In the genomic region with DNA sequence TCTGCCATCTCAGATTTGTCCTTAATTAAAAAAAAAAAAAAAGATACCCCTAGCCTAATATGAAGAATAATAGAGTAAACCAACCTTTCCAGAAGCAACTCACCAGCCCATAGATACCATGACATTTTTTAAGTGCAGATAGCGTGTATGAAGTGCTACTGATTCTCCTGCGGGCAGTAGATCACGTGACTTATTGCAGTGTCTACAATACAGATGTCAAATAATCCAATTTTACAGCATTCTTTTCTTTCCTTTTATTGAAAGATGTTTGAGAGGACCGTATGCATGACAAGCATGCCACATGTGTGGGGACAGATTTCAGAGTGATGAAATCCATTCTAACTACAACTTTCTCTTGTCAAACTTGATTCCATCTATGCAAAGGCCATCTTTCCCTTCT, we compare ENCODE assay signal across 2 cellular contexts.
A peak's percentile ranks its signal among the peaks of the same experiment; 100 is the strongest.
TF ChIP-seq lines count a peak whose summit lies in the region.

No MANE protein-coding gene starts in this region.

TF ChIP-seq in GM12878, 131 proteins besides CTCF, POLR2A, EP300 and RAD21 (continued from another document):
- TF ChIP-seq ZBTB11 (CRISPR knock-in tag; IDR thresholded peaks at IDR 0.05), result peak; percentile 20; the same call in 1 of the 2 replicates

TF ChIP-seq in neural cell, 6 proteins besides CTCF, POLR2A, EP300 and RAD21 (continued from another document):
- TF ChIP-seq REST (IDR thresholded peaks at IDR 0.05; ENCODE audit: borderline replicate concordance), result no peak
